21 cellular contexts compared by ENCODE assay signal in the genomic region with DNA sequence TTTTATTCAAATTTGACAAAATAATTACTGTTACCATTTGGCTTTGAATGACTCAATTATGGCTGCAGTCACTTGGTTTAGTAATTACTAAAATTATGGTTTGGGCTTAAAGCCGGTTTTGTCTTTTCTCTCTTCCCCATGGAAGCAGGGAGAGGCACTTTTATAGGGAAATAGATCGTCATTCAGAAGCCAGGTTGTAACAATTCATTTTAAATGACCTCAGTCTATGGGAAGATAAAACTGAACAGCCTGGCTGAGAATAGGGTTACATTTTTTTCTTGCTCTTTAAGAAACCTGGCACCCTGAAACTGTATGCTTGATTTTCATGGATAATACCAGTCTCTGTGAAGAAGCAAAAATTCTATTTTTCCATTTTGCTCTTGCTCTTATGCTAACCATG.
"Had no signal": no experiment of that assay in that cellular context is flagged by ENCODE, and none has a peak within 500 bp of the region (broad histone marks: within the 10 kb centered on the region; RNA-seq: fewer than 3 reads in every experiment).

No MANE protein-coding gene starts in this region.

- ATAC-seq: Right ventricle myocardium inferior, SK-N-SH treated with all-trans-retinoic acid at 6 μM for 48 hours, T-helper 17 cell had no signal

- DNase-seq: KBM-7; MV-4-11; NCI-H1048; NCI-H1436; NCI-H187; NCI-H2029; NCI-H2171; NCI-H446; NCI-H510A treated with DMSO at 0.1 percent for 48 hours; NCI-H526; NCI-H82; NK-92 treated with Interleukin-12 subunit alpha and Interleukin-12 subunit beta, amount 100 ng/mL, for 24 hours; OCI-M1; PC-9; Peyer's patch; SHP77 treated with DMSO at 0.1 percent for 48 hours; SJCRH30; T-helper 1 cell; T-helper 17 cell had no signal
